ENCODE assay signal across 20 cellular contexts in genomic region chr1:206105612-206106011, GRCh38. TPM values are rescaled to one million over a fixed set of nuclear protein-coding genes. Genes with fewer than 3 reads are reported as not detected.
"Had no signal": no experiment of that assay in that cellular context is flagged by ENCODE, and none has a peak within 500 bp of the region (broad histone marks: within the 10 kb centered on the region; RNA-seq: fewer than 3 reads in every experiment).

No MANE protein-coding gene starts in this region.

- DNase-seq: activated CD4-positive, alpha-beta memory T cell treated with anti-CD3 and anti-CD28 coated beads, Interleukin-2, amount 10 ng/mL, durations not matched to agents 7 days and 5 days; activated CD4-positive, alpha-beta T cell treated with anti-CD3 and anti-CD28 coated beads for 4 hours; activated naive CD4-positive, alpha-beta T cell treated with anti-CD3 and anti-CD28 coated beads for 36 hours; activated T-cell treated with anti-CD3 and anti-CD28 coated beads, Interleukin-2, amount 50 U/mL, for 24 hours; colonic mucosa; natural killer cell; ovary; sigmoid colon; spleen; stimulated activated naive CD4-positive, alpha-beta T cell treated with Interleukin-2 at 50 U/mL for 16 hours; substantia nigra; T-cell; tibial artery had no signal

- H3K27me3 Mint-ChIP-seq: brain had no signal

- H3K27ac Mint-ChIP-seq: activated CD4-positive, alpha-beta memory T cell treated with anti-CD3 and anti-CD28 coated beads, Interleukin-2, amount 10 ng/mL, durations not matched to agents 7 days and 5 days; activated naive CD4-positive, alpha-beta T cell treated with anti-CD3 and anti-CD28 coated beads for 36 hours; activated T-cell treated with anti-CD3 and anti-CD28 coated beads, Interleukin-2, amount 50 U/mL, for 24 hours; natural killer cell; WTC11 had no signal

- H3K4me3 Mint-ChIP-seq: activated CD4-positive, alpha-beta memory T cell treated with anti-CD3 and anti-CD28 coated beads, Interleukin-2, amount 10 ng/mL, durations not matched to agents 7 days and 5 days; activated naive CD4-positive, alpha-beta T cell treated with anti-CD3 and anti-CD28 coated beads for 36 hours; activated T-cell treated with anti-CD3 and anti-CD28 coated beads, Interleukin-2, amount 50 U/mL, for 24 hours; brain; central memory CD8-positive, alpha-beta T cell; natural killer cell; T-cell; WTC11 had no signal

- H3K9me3 Mint-ChIP-seq: activated CD4-positive, alpha-beta memory T cell treated with anti-CD3 and anti-CD28 coated beads, Interleukin-2, amount 10 ng/mL, durations not matched to agents 7 days and 5 days; activated naive CD4-positive, alpha-beta T cell treated with anti-CD3 and anti-CD28 coated beads for 36 hours; activated T-cell treated with anti-CD3 and anti-CD28 coated beads, Interleukin-2, amount 50 U/mL, for 24 hours; brain; central memory CD8-positive, alpha-beta T cell; natural killer cell; T-cell; WTC11 had no signal

- H3K36me3 Mint-ChIP-seq: brain, natural killer cell, T-cell, WTC11 had no signal

- H3K4me3 ChIP-seq: colonic mucosa, esophagus muscularis mucosa, ovary, sigmoid colon, spleen, tibial artery had no signal

- H3K36me3 ChIP-seq: colonic mucosa, esophagus muscularis mucosa, ovary, sigmoid colon, spleen, tibial artery had no signal

- H3K4me1 Mint-ChIP-seq: central memory CD8-positive, alpha-beta T cell; natural killer cell; WTC11 had no signal

- H3K27ac ChIP-seq: colonic mucosa, esophagus muscularis mucosa, ovary, sigmoid colon, spleen, tibial artery had no signal

- H3K4me1 ChIP-seq: colonic mucosa, sigmoid colon had no signal

- H3K27me3 ChIP-seq: colonic mucosa, ovary, sigmoid colon, spleen, tibial artery had no signal

- H3K9me3 ChIP-seq: colonic mucosa, esophagus muscularis mucosa, ovary, sigmoid colon, spleen, tibial artery had no signal

RNA-seq across cellular contexts. Expression of gene AVPR1B, which starts 11.6 kb away (rescaled TPM):
- total RNA-seq: activated CD4-positive, alpha-beta memory T cell treated with anti-CD3 and anti-CD28 coated beads, Interleukin-2, amount 10 ng/mL, durations not matched to agents 7 days and 5 days; activated naive CD4-positive, alpha-beta T cell treated with anti-CD3 and anti-CD28 coated beads for 36 hours; esophagus muscularis mucosa; lower leg skin; natural killer cell; ovary; pulmonary artery endothelial cell; spleen; urinary bladder had no signal
- polyA plus RNA-seq: ovary, spleen, urinary bladder had no signal

RNA-seq across cellular contexts. Expression of gene RHEX, which starts 52.6 kb away (rescaled TPM):
- total RNA-seq: activated CD4-positive, alpha-beta memory T cell treated with anti-CD3 and anti-CD28 coated beads, Interleukin-2, amount 10 ng/mL, durations not matched to agents 7 days and 5 days; activated naive CD4-positive, alpha-beta T cell treated with anti-CD3 and anti-CD28 coated beads for 36 hours; pulmonary artery endothelial cell; WTC11 had no signal
